ENCODE assay signal across 12 cellular contexts in the genomic region with DNA sequence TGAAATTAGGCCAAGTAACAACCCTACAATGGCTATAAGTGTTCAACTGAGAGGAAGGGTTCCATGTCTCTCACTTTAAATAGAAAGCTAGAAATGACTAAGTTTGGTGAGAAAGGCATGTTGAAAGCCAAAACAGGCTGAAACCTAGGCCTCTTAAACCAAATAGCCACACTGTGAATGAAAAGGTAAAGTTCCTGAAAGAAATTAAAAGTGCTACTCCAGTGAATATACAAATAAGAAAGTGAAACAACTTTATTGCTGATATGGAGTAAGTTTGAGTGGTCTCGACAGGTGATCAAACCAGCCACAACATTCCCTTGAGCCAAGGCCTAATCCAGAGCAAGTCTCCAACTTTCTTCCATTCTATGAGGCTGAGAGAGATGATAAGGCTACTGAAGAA.
DNase-seq lines count a peak whose midpoint lies in the region; ATAC-seq, FAIRE-seq and TF ChIP-seq lines count a peak whose summit lies in the region.
"Had no signal": no experiment of that assay in that cellular context is flagged by ENCODE, and none has a peak within 500 bp of the region (broad histone marks: within the 10 kb centered on the region; RNA-seq: fewer than 3 reads in every experiment).

No MANE protein-coding gene starts in this region.

- H3K4me1 Mint-ChIP-seq in activated naive CD8-positive, alpha-beta T cell (ENCODE audit: low read depth) = peaks cover 71% of the 10 kb centered on the region

- CTCF ChIA-PET in RWPE1 (lab: Yijun Ruan, JAX) = interaction anchor here (0.6 kb wide), 1 partner anchor 1593 kb away, joined by 9 read pairs; no protein-coding TSS in a partner anchor

- H3K27ac ChIP-seq in RWPE1 (no peak overlapping the region), heart left ventricle (no peak overlapping the region)

- H3K4me1 ChIP-seq in heart left ventricle = peaks cover 0 to 13% (median 2%) of the 10 kb centered on the region in 12 donors

- TF ChIP-seq CTCF in RWPE1 (conservative IDR thresholded peaks at IDR 0.05; ENCODE audit: low read depth) (no peak), heart left ventricle (IDR thresholded peaks at IDR 0.05) (no peak)

- H3K27me3 Mint-ChIP-seq in activated naive CD8-positive, alpha-beta T cell = no peaks in the 10 kb centered on the region

- no peaks in the 10 kb centered on the region for H3K9me3 Mint-ChIP-seq in activated naive CD8-positive, alpha-beta T cell (ENCODE audit: low read depth)

- no peaks in the 10 kb centered on the region for H3K9me3 ChIP-seq in heart left ventricle

- H3K36me3 Mint-ChIP-seq in activated naive CD8-positive, alpha-beta T cell = peaks cover 7% of the 10 kb centered on the region

- no peaks in the 10 kb centered on the region for H3K27me3 ChIP-seq in heart left ventricle

- intact Hi-C loops in heart left ventricle (cut with DNase I) = no loop called here

- DNase-seq in GM18507 (ENCODE audit: extremely low spot score, insufficient read length, low read depth) (no peak), RWPE1 (ENCODE audit: low spot score) (no peak), heart left ventricle (no peak), D341Med (ENCODE audit: low spot score) (no peak), NCI-H146 (lab: John Stamatoyannopoulos, UW) (no peak)
- DNase-seq: activated effector memory CD4-positive, alpha-beta T cell treated with Interleukin-2 at 50 U/mL for 16 hours; DMS 273 treated with DMSO at 0.1 percent for 48 hours; NCI-H187 treated with DMSO at 0.1 percent for 48 hours had no signal

- WGBS in heart left ventricle, 4 donors = 88 to 99% (median 94%) methylated on average over 1 of the region's 1 CpG

- H3K27ac Mint-ChIP-seq in activated naive CD8-positive, alpha-beta T cell = peak overlapping the region; percentile 6

- no peak for TF ChIP-seq POLR2A in heart left ventricle (IDR thresholded peaks at IDR 0.05)

- peak overlapping the region; percentile 44 for H3K4me3 Mint-ChIP-seq in activated naive CD8-positive, alpha-beta T cell

- no peaks in the 10 kb centered on the region for H3K36me3 ChIP-seq in heart left ventricle

- H3K4me3 ChIP-seq in heart left ventricle = no peak overlapping the region

- peak; percentile 75 for ATAC-seq in GM19467 (IDR thresholded peaks at IDR 0.05; ENCODE audit: unreplicated experiment)
- peak; percentile 74 for ATAC-seq in HG03060 (IDR thresholded peaks at IDR 0.05; ENCODE audit: low read depth, unreplicated experiment)
- no peak for ATAC-seq in heart left ventricle

- POLR2A ChIA-PET in RWPE1 (lab: Yijun Ruan, JAX; ENCODE audit: low non-redundant PET) = no interaction called here

- peak; percentile 77 for FAIRE-seq in GM18507 (lab: Jason Lieb, UNC)
- FAIRE-seq: endothelial cell of umbilical vein had no signal

Comparison
In these comparisons a context has a peak if more than half of its experiments do, and no peak if none do; other contexts are left out.
1. ATAC-seq: peak in GM19467 (single experiment) and HG03060 (single experiment); none in heart left ventricle (0 of 4).